8 cellular contexts compared by ENCODE assay signal in genomic region chr22:50343541-50343935, GRCh38. TPM values are rescaled to one million over a fixed set of nuclear protein-coding genes. Genes with fewer than 3 reads are reported as not detected.
A peak's percentile ranks its signal among the peaks of the same experiment; 100 is the strongest.
DNase-seq lines count a peak whose midpoint lies in the region; ATAC-seq and TF ChIP-seq lines count a peak whose summit lies in the region.

No MANE protein-coding gene starts in this region.

- peak overlapping the region; percentile 99 for H3K4me2 ChIP-seq in DOHH2 (ENCODE audit: low read length)

- TF ChIP-seq CTCF in DOHH2 (IDR thresholded peaks at IDR 0.05; ENCODE audit: low read depth, low read length, poor library complexity, severe bottlenecking) (no peak), RWPE1 (conservative IDR thresholded peaks at IDR 0.05; ENCODE audit: low read depth) (no peak), esophagus squamous epithelium (IDR thresholded peaks at IDR 0.05) (no peak), prostate gland (IDR thresholded peaks at IDR 0.05) (no peak), GM13976 (IDR thresholded peaks at IDR 0.05; ENCODE audit: borderline replicate concordance, control extremely low read depth, extremely low read depth, insufficient read depth, missing control alignments) (no peak)

- peaks cover 45% of the 10 kb centered on the region for H3K4me1 ChIP-seq in DOHH2 (ENCODE audit: control insufficient read depth, low read length)
- peaks cover 15 to 37% (median 17%) of the 10 kb centered on the region in 3 donors for H3K4me1 ChIP-seq in esophagus squamous epithelium
- no peaks in the 10 kb centered on the region for H3K4me1 ChIP-seq in prostate gland (replicated peaks)

- ATAC-seq in HG02642 (IDR thresholded peaks at IDR 0.05; ENCODE audit: poor library complexity, unreplicated experiment) = no peak
- no peak for ATAC-seq in GM19351 (IDR thresholded peaks at IDR 0.05; ENCODE audit: unreplicated experiment)

- H3K79me2 ChIP-seq in DOHH2 (ENCODE audit: control insufficient read depth, low read length) = peaks cover 52% of the 10 kb centered on the region

- in situ Hi-C loops in GM13976 (cut with MboI; ENCODE audit: low sequenced_read_pairs, unreplicated experiment) = no loop called here

- CTCF ChIA-PET in RWPE1 (lab: Yijun Ruan, JAX) = interaction anchor here (0.6 kb wide), 1 partner anchor 79 kb away, joined by 3 read pairs; no protein-coding TSS in a partner anchor

- H3F3A ChIP-seq in DOHH2 (ENCODE audit: control insufficient read depth, insufficient read depth) = peaks cover 41% of the 10 kb centered on the region

- H3K36me3 ChIP-seq in DOHH2 (ENCODE audit: control insufficient read depth, low read length) (peaks cover 26% of the 10 kb centered on the region), esophagus squamous epithelium (no peaks in the 10 kb centered on the region), prostate gland (no peaks in the 10 kb centered on the region)

- H3K9me3 ChIP-seq in DOHH2 (ENCODE audit: control insufficient read depth, insufficient read depth, low read length) = peaks cover 7% of the 10 kb centered on the region; the same call in 1 of the 2 replicates
- no peaks in the 10 kb centered on the region for H3K9me3 ChIP-seq in esophagus squamous epithelium
- no peaks in the 10 kb centered on the region for H3K9me3 ChIP-seq in prostate gland

- no peaks in the 10 kb centered on the region for H3K9me2 ChIP-seq in DOHH2 (replicated peaks; ENCODE audit: control insufficient read depth, low read length)

- no peak for DNase-seq in RWPE1 (ENCODE audit: low spot score)
- DNase-seq in esophagus squamous epithelium (lab: John Stamatoyannopoulos, UW) = no peak
- DNase-seq in prostate gland (ENCODE audit: low spot score) = no peak
- no peak for DNase-seq in NCI-H146 (lab: John Stamatoyannopoulos, UW)
- DNase-seq in GM13976 (ENCODE audit: low spot score) = no peak

- no peaks in the 10 kb centered on the region for H3K27me3 ChIP-seq in DOHH2 (ENCODE audit: control insufficient read depth, low read length)
- no peaks in the 10 kb centered on the region for H3K27me3 ChIP-seq in esophagus squamous epithelium
- no peaks in the 10 kb centered on the region for H3K27me3 ChIP-seq in prostate gland (replicated peaks; ENCODE audit: insufficient read depth)

- POLR2A ChIA-PET in RWPE1 (lab: Yijun Ruan, JAX; ENCODE audit: low non-redundant PET) = no interaction called here

- intact Hi-C loops in esophagus squamous epithelium (cut with DNase I) = loop anchor here (2.0 to 5.0 kb wide), 2 partner anchors 67 to 96 kb away; partner anchors contain the start of gene TUBGCP6
- intact Hi-C loops in prostate gland (cut with DNase I) = loop anchor here (2.0 kb wide), 1 partner anchor 91 kb away; no protein-coding TSS in a partner anchor

- H3K4me3 ChIP-seq in DOHH2 (ENCODE audit: low read length) (peak overlapping the region; percentile 88), esophagus squamous epithelium (peak overlapping the region; percentile 72 to 98 (median 96)), prostate gland (peak overlapping the region; percentile 92 to 99)

- H4K20me1 ChIP-seq in DOHH2 (ENCODE audit: control insufficient read depth, insufficient read depth, low read depth, low read length) = peaks cover 5% of the 10 kb centered on the region; the same call in 1 of the 2 replicates

- peak overlapping the region; percentile 98 for H3K27ac ChIP-seq in DOHH2 (ENCODE audit: low read depth, low read length)
- H3K27ac ChIP-seq in RWPE1 = peak overlapping the region; percentile 92
- peak overlapping the region; percentile 85 to 96 (median 92) for H3K27ac ChIP-seq in esophagus squamous epithelium
- peak overlapping the region; percentile 76 to 82 for H3K27ac ChIP-seq in prostate gland

- TF ChIP-seq POLR2A in esophagus squamous epithelium (IDR thresholded peaks at IDR 0.05) (no peak), prostate gland (IDR thresholded peaks at IDR 0.05) (no peak)

- no CpG with 5 or more reads among the region's 9 CpGs for WGBS in esophagus squamous epithelium, 2 donors
- WGBS in prostate gland = 0% methylated on average over 6 of the region's 9 CpGs

RNA-seq across cellular contexts. Expression of gene PPP6R2, which starts 0.4 kb away (rescaled TPM):
- total RNA-seq in esophagus squamous epithelium (10 to 100 TPM; 35.6 to 50.8 (median 45.6) TPM), prostate gland (100 to 1,000 TPM in 1 of 2 donors, 10 to 100 TPM in 1; 80.6 to 107 TPM)

RNA-seq across cellular contexts. Expression of gene DENND6B, which starts 16.7 kb away (rescaled TPM):
- 1 to 10 TPM in 3 of 4 donors, under 1 TPM in 1; 0.88 to 3.6 (median 2.9) TPM for total RNA-seq in esophagus squamous epithelium
- total RNA-seq in prostate gland = 10 to 100 TPM in 1 of 2 donors, 1 to 10 TPM in 1; 9.6 to 19.6 TPM

RNA-seq across cellular contexts. Expression of gene PLXNB2, which starts 36.1 kb away (rescaled TPM):
- 100 to 1,000 TPM in 3 of 4 donors, 10 to 100 TPM in 1; 80.9 to 231 (median 129) TPM for total RNA-seq in esophagus squamous epithelium
- total RNA-seq in prostate gland = 100 to 1,000 TPM; 259 to 309 TPM
